ENCODE assay signal across 1 cellular context in genomic region chr3:122415762-122416654, GRCh38.
TF ChIP-seq lines count a peak whose summit lies in the region.

Gene WDR5B (minus strand): TSS chr3:122416062. CDS start chr3:122415528, 534 bp downstream.

TF ChIP-seq in HepG2, 621 proteins besides CTCF, POLR2A, EP300 and RAD21 (continued from another document and continues in another):
- TF ChIP-seq ZBTB33 (CRISPR knock-in tag; IDR thresholded peaks at IDR 0.05), result 0 out of 2 replicates have a peak, but pooled peaks have one; percentile 8
- TF ChIP-seq PRDM10 (CRISPR knock-in tag; IDR thresholded peaks at IDR 0.05; ENCODE audit: low read depth), result peak; percentile 62; the same call in 1 of the 2 replicates
- peak; percentile 72 for TF ChIP-seq CREM (IDR thresholded peaks at IDR 0.05)
- TF ChIP-seq CREM (CRISPR knock-in tag; IDR thresholded peaks at IDR 0.05), result no peak
- no peak for TF ChIP-seq ZNF282 (IDR thresholded peaks at IDR 0.05; ENCODE audit: partially characterized antibody)
- TF ChIP-seq MAFF (IDR thresholded peaks at IDR 0.05; ENCODE audit: low read depth, low read length), result no peak; the same call in 1 of the 2 replicates
- TF ChIP-seq DR1 (CRISPR knock-in tag; IDR thresholded peaks at IDR 0.05), result peak; percentile 87
- no peak for TF ChIP-seq TOE1 (CRISPR knock-in tag; IDR thresholded peaks at IDR 0.05)
- TF ChIP-seq ZNF3 (CRISPR knock-in tag; IDR thresholded peaks at IDR 0.05), result no peak
- no peak for TF ChIP-seq PTBP1 (IDR thresholded peaks at IDR 0.05; ENCODE audit: low read depth, low read length, poor library complexity, severe bottlenecking)
- no peak for TF ChIP-seq SKIL (CRISPR knock-in tag; IDR thresholded peaks at IDR 0.05; ENCODE audit: borderline replicate concordance)
- TF ChIP-seq ZBTB14 (CRISPR knock-in tag; IDR thresholded peaks at IDR 0.05), result no peak
- peak; percentile 87 for TF ChIP-seq KDM5A (IDR thresholded peaks at IDR 0.05; ENCODE audit: borderline replicate concordance, low read length)
- no peak for TF ChIP-seq SMYD3 (CRISPR knock-in tag; IDR thresholded peaks at IDR 0.05)
- TF ChIP-seq SPEN (CRISPR knock-in tag; IDR thresholded peaks at IDR 0.05; ENCODE audit: low read depth), result peak; percentile 81
- no peak for TF ChIP-seq NAIF1 (CRISPR knock-in tag; IDR thresholded peaks at IDR 0.05; ENCODE audit: borderline replicate concordance)
- no peak for TF ChIP-seq ZNF850 (CRISPR knock-in tag; conservative IDR thresholded peaks at IDR 0.05)
- TF ChIP-seq HOXD1 (CRISPR knock-in tag; IDR thresholded peaks at IDR 0.05), result no peak
- no peak for TF ChIP-seq AGO2 (optimal IDR thresholded peaks at IDR 0.05; ENCODE audit: low read depth, low read length)
- peak; percentile 23; the same call in 1 of the 2 replicates for TF ChIP-seq ZNF33A (CRISPR knock-in tag; IDR thresholded peaks at IDR 0.05; ENCODE audit: borderline replicate concordance)
- TF ChIP-seq ZNF224 (CRISPR knock-in tag; IDR thresholded peaks at IDR 0.05), result no peak
- TF ChIP-seq ADNP (CRISPR knock-in tag; IDR thresholded peaks at IDR 0.05), result no peak
- TF ChIP-seq FOXO1 (CRISPR knock-in tag; IDR thresholded peaks at IDR 0.05), result peak; percentile 12; the same call in 1 of the 2 replicates
- TF ChIP-seq ZNF563 (CRISPR knock-in tag; IDR thresholded peaks at IDR 0.05), result no peak
- TF ChIP-seq CSRNP1 (CRISPR knock-in tag; IDR thresholded peaks at IDR 0.05), result peak; percentile 63
- TF ChIP-seq HNRNPLL (IDR thresholded peaks at IDR 0.05; ENCODE audit: low read depth, low read length, poor library complexity, severe bottlenecking), result peak; percentile 67
- no peak for TF ChIP-seq SRSF9 (IDR thresholded peaks at IDR 0.05; ENCODE audit: borderline replicate concordance, insufficient read depth, low read depth, low read length, poor library complexity, severe bottlenecking)
- 0 out of 2 replicates have a peak, but pooled peaks have one; percentile 19 for TF ChIP-seq BRCA1 (CRISPR knock-in tag; IDR thresholded peaks at IDR 0.05)
- no peak for TF ChIP-seq NONO (IDR thresholded peaks at IDR 0.05)
- TF ChIP-seq NONO (CRISPR knock-in tag; conservative IDR thresholded peaks at IDR 0.05), result peak; percentile 73
- TF ChIP-seq ZNF264 (CRISPR knock-in tag; IDR thresholded peaks at IDR 0.05), result peak; percentile 53; the same call in 1 of the 2 replicates
- TF ChIP-seq ZBTB7B (CRISPR knock-in tag; IDR thresholded peaks at IDR 0.05), result no peak
- peak; percentile 70; the same call in 1 of the 2 replicates for TF ChIP-seq SAFB2 (CRISPR knock-in tag; IDR thresholded peaks at IDR 0.05; ENCODE audit: borderline replicate concordance, low read depth)
- TF ChIP-seq THAP7 (CRISPR knock-in tag; IDR thresholded peaks at IDR 0.05), result 0 out of 2 replicates have a peak, but pooled peaks have one; percentile 53
- no peak for TF ChIP-seq ZNF724P (CRISPR knock-in tag; IDR thresholded peaks at IDR 0.05; ENCODE audit: borderline replicate concordance)
- peak; percentile 96 for TF ChIP-seq KAT8 (CRISPR knock-in tag; IDR thresholded peaks at IDR 0.05)
- TF ChIP-seq ZNF883 (CRISPR knock-in tag; IDR thresholded peaks at IDR 0.05; ENCODE audit: not compliant biosample characterization), result peak; percentile 86
- peak; percentile 68; the same call in 1 of the 2 replicates for TF ChIP-seq ZNF776 (CRISPR knock-in tag; IDR thresholded peaks at IDR 0.05)
- TF ChIP-seq MBD4 (IDR thresholded peaks at IDR 0.05; ENCODE audit: borderline replicate concordance, low read length), result no peak; the same call in 1 of the 2 replicates
- TF ChIP-seq ZNF17 (CRISPR knock-in tag; IDR thresholded peaks at IDR 0.05), result no peak
- TF ChIP-seq RXRA (CRISPR knock-in tag; IDR thresholded peaks at IDR 0.05), result no peak
- TF ChIP-seq ZFX (CRISPR knock-in tag; IDR thresholded peaks at IDR 0.05; ENCODE audit: low read depth), result peak; percentile 95
- TF ChIP-seq ZNF20 (CRISPR knock-in tag; IDR thresholded peaks at IDR 0.05), result no peak
- TF ChIP-seq ZC3H13 (CRISPR knock-in tag; IDR thresholded peaks at IDR 0.05), result peak; percentile 70; the same call in 1 of the 2 replicates
- TF ChIP-seq USF2 (IDR thresholded peaks at IDR 0.05; ENCODE audit: low read depth, low read length), result no peak
- no peak for TF ChIP-seq USF2 (CRISPR knock-in tag; IDR thresholded peaks at IDR 0.05; ENCODE audit: borderline replicate concordance)
- TF ChIP-seq FOXK2 (IDR thresholded peaks at IDR 0.05), result no peak
- no peak for TF ChIP-seq ZNF589 (CRISPR knock-in tag; conservative IDR thresholded peaks at IDR 0.05)
- 0 out of 2 replicates have a peak, but pooled peaks have one; percentile 49 for TF ChIP-seq ZNF784 (CRISPR knock-in tag; IDR thresholded peaks at IDR 0.05; ENCODE audit: borderline replicate concordance)
- peak; percentile 68; the same call in 1 of the 2 replicates for TF ChIP-seq ZNF709 (CRISPR knock-in tag; IDR thresholded peaks at IDR 0.05)
- no peak for TF ChIP-seq CHD4 (IDR thresholded peaks at IDR 0.05; ENCODE audit: borderline replicate concordance, low read length)
- no peak; the same call in 1 of the 2 replicates for TF ChIP-seq MTF1 (CRISPR knock-in tag; IDR thresholded peaks at IDR 0.05)
- 0 out of 2 replicates have a peak, but pooled peaks have one; percentile 42 for TF ChIP-seq ZNF773 (CRISPR knock-in tag; IDR thresholded peaks at IDR 0.05; ENCODE audit: borderline replicate concordance)
- TF ChIP-seq ETV6 (CRISPR knock-in tag; conservative IDR thresholded peaks at IDR 0.05), result no peak
- peak; percentile 39 for TF ChIP-seq XRCC5 (optimal IDR thresholded peaks at IDR 0.05; ENCODE audit: low read length)
- TF ChIP-seq JUNB (CRISPR knock-in tag; IDR thresholded peaks at IDR 0.05; ENCODE audit: borderline replicate concordance), result no peak
- TF ChIP-seq ZNF121 (CRISPR knock-in tag; IDR thresholded peaks at IDR 0.05), result no peak
- TF ChIP-seq SNAI1 (CRISPR knock-in tag; IDR thresholded peaks at IDR 0.05; ENCODE audit: borderline replicate concordance), result no peak
- no peak for TF ChIP-seq TFDP2 (CRISPR knock-in tag; IDR thresholded peaks at IDR 0.05)
